1 cellular context compared by ENCODE assay signal in genomic region chr6:156719720-156720563, GRCh38.
TF ChIP-seq lines count a peak whose summit lies in the region.

No MANE protein-coding gene starts in this region.

TF ChIP-seq in HepG2, 621 proteins besides CTCF, POLR2A, EP300 and RAD21 (continued from another document and continues in another):
- no peak for TF ChIP-seq ZMYM3 (CRISPR knock-in tag; IDR thresholded peaks at IDR 0.05)
- no peak; the same call in 1 of the 2 replicates for TF ChIP-seq EZH2 (conservative IDR thresholded peaks at IDR 0.05; ENCODE audit: low read depth, low read length)
- peak; percentile 20; the same call in 1 of the 2 replicates for TF ChIP-seq SMC3 (IDR thresholded peaks at IDR 0.05; ENCODE audit: low read length)
- no peak for TF ChIP-seq ZFP37 (CRISPR knock-in tag; IDR thresholded peaks at IDR 0.05; ENCODE audit: borderline replicate concordance)
- peak; percentile 78; the same call in 1 of the 2 replicates for TF ChIP-seq HDAC2 (CRISPR knock-in tag; IDR thresholded peaks at IDR 0.05)
- TF ChIP-seq ZNF776 (CRISPR knock-in tag; IDR thresholded peaks at IDR 0.05): 0 out of 2 replicates have a peak, but pooled peaks have one; percentile 30
- no peak for TF ChIP-seq KDM1A (CRISPR knock-in tag; IDR thresholded peaks at IDR 0.05)
- TF ChIP-seq, protein P1, sequence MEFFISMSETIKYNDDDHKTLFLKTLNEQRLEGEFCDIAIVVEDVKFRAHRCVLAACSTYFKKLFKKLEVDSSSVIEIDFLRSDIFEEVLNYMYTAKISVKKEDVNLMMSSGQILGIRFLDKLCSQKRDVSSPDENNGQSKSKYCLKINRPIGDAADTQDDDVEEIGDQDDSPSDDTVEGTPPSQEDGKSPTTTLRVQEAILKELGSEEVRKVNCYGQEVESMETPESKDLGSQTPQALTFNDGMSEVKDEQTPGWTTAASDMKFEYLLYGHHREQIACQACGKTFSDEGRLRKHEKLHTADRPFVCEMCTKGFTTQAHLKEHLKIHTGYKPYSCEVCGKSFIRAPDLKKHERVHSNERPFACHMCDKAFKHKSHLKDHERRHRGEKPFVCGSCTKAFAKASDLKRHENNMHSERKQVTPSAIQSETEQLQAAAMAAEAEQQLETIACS (CRISPR knock-in tag; IDR thresholded peaks at IDR 0.05): 0 out of 2 replicates have a peak, but pooled peaks have one; percentile 35
- no peak for TF ChIP-seq HOXA7 (CRISPR knock-in tag; IDR thresholded peaks at IDR 0.05)
- peak; percentile 68 for TF ChIP-seq CHD2 (IDR thresholded peaks at IDR 0.05; ENCODE audit: low read depth, low read length)
- TF ChIP-seq DNMT3B (CRISPR knock-in tag; conservative IDR thresholded peaks at IDR 0.05): no peak; the same call in 1 of the 2 replicates
- TF ChIP-seq FOSL2 (CRISPR knock-in tag; IDR thresholded peaks at IDR 0.05): peak; percentile 72
- no peak for TF ChIP-seq HDAC6 (IDR thresholded peaks at IDR 0.05; ENCODE audit: low read depth, low read length)
- TF ChIP-seq ZNF264 (CRISPR knock-in tag; IDR thresholded peaks at IDR 0.05): peak; percentile 86
- no peak for TF ChIP-seq ZNF678 (CRISPR knock-in tag; IDR thresholded peaks at IDR 0.05)
- peak; percentile 96 for TF ChIP-seq WIZ (CRISPR knock-in tag; IDR thresholded peaks at IDR 0.05)
- TF ChIP-seq, protein P2, sequence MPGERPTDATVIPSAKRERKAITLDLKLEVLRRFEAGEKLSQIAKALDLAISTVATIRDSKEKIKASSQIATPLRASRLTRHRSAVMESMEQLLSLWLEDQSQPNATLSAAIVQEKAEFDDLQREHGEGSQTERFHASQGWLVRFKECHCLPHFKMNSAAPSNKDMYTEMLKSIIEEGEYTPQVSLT (CRISPR knock-in tag; IDR thresholded peaks at IDR 0.05; ENCODE audit: borderline replicate concordance, low read depth): peak; percentile 61; the same call in 1 of the 2 replicates
- TF ChIP-seq PITX1 (CRISPR knock-in tag; IDR thresholded peaks at IDR 0.05): peak; percentile 48; the same call in 1 of the 2 replicates
- no peak for TF ChIP-seq NFE2L2 (IDR thresholded peaks at IDR 0.05; ENCODE audit: low read length)
- no peak for TF ChIP-seq ZFP62 (CRISPR knock-in tag; IDR thresholded peaks at IDR 0.05)
- TF ChIP-seq, protein P3, sequence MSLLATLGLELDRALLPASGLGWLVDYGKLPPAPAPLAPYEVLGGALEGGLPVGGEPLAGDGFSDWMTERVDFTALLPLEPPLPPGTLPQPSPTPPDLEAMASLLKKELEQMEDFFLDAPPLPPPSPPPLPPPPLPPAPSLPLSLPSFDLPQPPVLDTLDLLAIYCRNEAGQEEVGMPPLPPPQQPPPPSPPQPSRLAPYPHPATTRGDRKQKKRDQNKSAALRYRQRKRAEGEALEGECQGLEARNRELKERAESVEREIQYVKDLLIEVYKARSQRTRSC (CRISPR knock-in tag; IDR thresholded peaks at IDR 0.05; ENCODE audit: low read depth): no peak
- TF ChIP-seq RFX5 (IDR thresholded peaks at IDR 0.05; ENCODE audit: low read depth, low read length): no peak
- TF ChIP-seq PLRG1 (conservative IDR thresholded peaks at IDR 0.05): no peak
- TF ChIP-seq ZBTB8A (CRISPR knock-in tag; IDR thresholded peaks at IDR 0.05; ENCODE audit: borderline replicate concordance, low read depth): no peak
- TF ChIP-seq RBAK (CRISPR knock-in tag; IDR thresholded peaks at IDR 0.05): no peak
- TF ChIP-seq, protein P4, sequence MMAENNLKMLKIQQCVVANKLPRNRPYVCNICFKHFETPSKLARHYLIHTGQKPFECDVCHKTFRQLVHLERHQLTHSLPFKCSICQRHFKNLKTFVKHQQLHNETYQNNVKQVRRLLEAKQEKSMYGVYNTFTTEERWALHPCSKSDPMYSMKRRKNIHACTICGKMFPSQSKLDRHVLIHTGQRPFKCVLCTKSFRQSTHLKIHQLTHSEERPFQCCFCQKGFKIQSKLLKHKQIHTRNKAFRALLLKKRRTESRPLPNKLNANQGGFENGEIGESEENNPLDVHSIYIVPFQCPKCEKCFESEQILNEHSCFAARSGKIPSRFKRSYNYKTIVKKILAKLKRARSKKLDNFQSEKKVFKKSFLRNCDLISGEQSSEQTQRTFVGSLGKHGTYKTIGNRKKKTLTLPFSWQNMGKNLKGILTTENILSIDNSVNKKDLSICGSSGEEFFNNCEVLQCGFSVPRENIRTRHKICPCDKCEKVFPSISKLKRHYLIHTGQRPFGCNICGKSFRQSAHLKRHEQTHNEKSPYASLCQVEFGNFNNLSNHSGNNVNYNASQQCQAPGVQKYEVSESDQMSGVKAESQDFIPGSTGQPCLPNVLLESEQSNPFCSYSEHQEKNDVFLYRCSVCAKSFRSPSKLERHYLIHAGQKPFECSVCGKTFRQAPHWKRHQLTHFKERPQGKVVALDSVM (CRISPR knock-in tag; IDR thresholded peaks at IDR 0.05): peak; percentile 82; the same call in 1 of the 2 replicates
- peak; percentile 76; the same call in 1 of the 2 replicates for TF ChIP-seq KMT2B (CRISPR knock-in tag; IDR thresholded peaks at IDR 0.05)
- peak; percentile 97 for TF ChIP-seq ZNF563 (CRISPR knock-in tag; IDR thresholded peaks at IDR 0.05)
- peak; percentile 92 for TF ChIP-seq GLI4 (CRISPR knock-in tag; IDR thresholded peaks at IDR 0.05; ENCODE audit: borderline replicate concordance)
- TF ChIP-seq MBNL3 (CRISPR knock-in tag; conservative IDR thresholded peaks at IDR 0.05): no peak
- TF ChIP-seq ZFAT (CRISPR knock-in tag; conservative IDR thresholded peaks at IDR 0.05): peak; percentile 86; the same call in 1 of the 2 replicates
- TF ChIP-seq NCOR1 (IDR thresholded peaks at IDR 0.05; ENCODE audit: borderline replicate concordance, low read length): peak; percentile 66; the same call in 1 of the 2 replicates
- TF ChIP-seq ZNF329 (CRISPR knock-in tag; IDR thresholded peaks at IDR 0.05; ENCODE audit: low read depth): peak; percentile 41; the same call in 1 of the 2 replicates
- TF ChIP-seq, protein P5, sequence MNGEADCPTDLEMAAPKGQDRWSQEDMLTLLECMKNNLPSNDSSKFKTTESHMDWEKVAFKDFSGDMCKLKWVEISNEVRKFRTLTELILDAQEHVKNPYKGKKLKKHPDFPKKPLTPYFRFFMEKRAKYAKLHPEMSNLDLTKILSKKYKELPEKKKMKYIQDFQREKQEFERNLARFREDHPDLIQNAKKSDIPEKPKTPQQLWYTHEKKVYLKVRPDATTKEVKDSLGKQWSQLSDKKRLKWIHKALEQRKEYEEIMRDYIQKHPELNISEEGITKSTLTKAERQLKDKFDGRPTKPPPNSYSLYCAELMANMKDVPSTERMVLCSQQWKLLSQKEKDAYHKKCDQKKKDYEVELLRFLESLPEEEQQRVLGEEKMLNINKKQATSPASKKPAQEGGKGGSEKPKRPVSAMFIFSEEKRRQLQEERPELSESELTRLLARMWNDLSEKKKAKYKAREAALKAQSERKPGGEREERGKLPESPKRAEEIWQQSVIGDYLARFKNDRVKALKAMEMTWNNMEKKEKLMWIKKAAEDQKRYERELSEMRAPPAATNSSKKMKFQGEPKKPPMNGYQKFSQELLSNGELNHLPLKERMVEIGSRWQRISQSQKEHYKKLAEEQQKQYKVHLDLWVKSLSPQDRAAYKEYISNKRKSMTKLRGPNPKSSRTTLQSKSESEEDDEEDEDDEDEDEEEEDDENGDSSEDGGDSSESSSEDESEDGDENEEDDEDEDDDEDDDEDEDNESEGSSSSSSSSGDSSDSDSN (CRISPR knock-in tag; IDR thresholded peaks at IDR 0.05): peak; percentile 99
- peak; percentile 86; the same call in 1 of the 2 replicates for TF ChIP-seq ZNF441 (CRISPR knock-in tag; IDR thresholded peaks at IDR 0.05; ENCODE audit: borderline replicate concordance)
- TF ChIP-seq PTBP1 (IDR thresholded peaks at IDR 0.05; ENCODE audit: low read depth, low read length, poor library complexity, severe bottlenecking): no peak
- TF ChIP-seq POLR2AphosphoS2 (IDR thresholded peaks at IDR 0.05; ENCODE audit: low read depth, low read length): no peak
- TF ChIP-seq HNRNPLL (IDR thresholded peaks at IDR 0.05; ENCODE audit: low read depth, low read length, poor library complexity, severe bottlenecking): peak; percentile 87
- TF ChIP-seq NFE2 (CRISPR knock-in tag; IDR thresholded peaks at IDR 0.05): no peak; the same call in 1 of the 2 replicates
- no peak for TF ChIP-seq ZNF17 (CRISPR knock-in tag; IDR thresholded peaks at IDR 0.05)
- no peak for TF ChIP-seq SMARCC2 (IDR thresholded peaks at IDR 0.05)
- TF ChIP-seq ATF7-NPFF (CRISPR knock-in tag; IDR thresholded peaks at IDR 0.05; ENCODE audit: low read depth): peak; percentile 98
- TF ChIP-seq RBM39 (IDR thresholded peaks at IDR 0.05; ENCODE audit: low read depth, low read length, poor library complexity, severe bottlenecking): peak; percentile 65
- peak; percentile 74; the same call in 1 of the 2 replicates for TF ChIP-seq BRD4 (CRISPR knock-in tag; IDR thresholded peaks at IDR 0.05)
- no peak for TF ChIP-seq GTF2F1 (IDR thresholded peaks at IDR 0.05; ENCODE audit: low read length)
- TF ChIP-seq ZNF510 (CRISPR knock-in tag; IDR thresholded peaks at IDR 0.05; ENCODE audit: low read depth): peak; percentile 97
- TF ChIP-seq GFI1 (CRISPR knock-in tag; IDR thresholded peaks at IDR 0.05; ENCODE audit: borderline replicate concordance): peak; percentile 73; the same call in 1 of the 2 replicates
- peak; percentile 96 for TF ChIP-seq TBX2 (CRISPR knock-in tag; IDR thresholded peaks at IDR 0.05; ENCODE audit: borderline replicate concordance)
- TF ChIP-seq, protein P6, sequence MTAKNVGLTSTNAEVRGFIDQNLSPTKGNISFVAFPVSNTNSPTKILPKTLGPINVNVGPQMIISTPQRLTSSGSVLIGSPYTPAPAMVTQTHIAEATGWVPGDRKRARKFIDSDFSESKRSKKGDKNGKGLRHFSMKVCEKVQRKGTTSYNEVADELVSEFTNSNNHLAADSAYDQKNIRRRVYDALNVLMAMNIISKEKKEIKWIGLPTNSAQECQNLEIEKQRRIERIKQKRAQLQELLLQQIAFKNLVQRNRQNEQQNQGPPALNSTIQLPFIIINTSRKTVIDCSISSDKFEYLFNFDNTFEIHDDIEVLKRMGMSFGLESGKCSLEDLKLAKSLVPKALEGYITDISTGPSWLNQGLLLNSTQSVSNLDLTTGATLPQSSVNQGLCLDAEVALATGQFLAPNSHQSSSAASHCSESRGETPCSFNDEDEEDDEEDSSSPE (CRISPR knock-in tag; IDR thresholded peaks at IDR 0.05): peak; percentile 92
- no peak for TF ChIP-seq DR1 (CRISPR knock-in tag; IDR thresholded peaks at IDR 0.05)
- TF ChIP-seq SOX6 (IDR thresholded peaks at IDR 0.05): no peak
- TF ChIP-seq SOX6 (CRISPR knock-in tag; IDR thresholded peaks at IDR 0.05): peak; percentile 82; the same call in 1 of the 2 replicates
- TF ChIP-seq PAXIP1 (CRISPR knock-in tag; conservative IDR thresholded peaks at IDR 0.05): peak; percentile 74
- peak; percentile 81; the same call in 1 of the 2 replicates for TF ChIP-seq TRAFD1 (CRISPR knock-in tag; IDR thresholded peaks at IDR 0.05; ENCODE audit: borderline replicate concordance)
- TF ChIP-seq ZBTB21 (CRISPR knock-in tag; IDR thresholded peaks at IDR 0.05): peak; percentile 42; the same call in 1 of the 2 replicates
- TF ChIP-seq, protein P7, sequence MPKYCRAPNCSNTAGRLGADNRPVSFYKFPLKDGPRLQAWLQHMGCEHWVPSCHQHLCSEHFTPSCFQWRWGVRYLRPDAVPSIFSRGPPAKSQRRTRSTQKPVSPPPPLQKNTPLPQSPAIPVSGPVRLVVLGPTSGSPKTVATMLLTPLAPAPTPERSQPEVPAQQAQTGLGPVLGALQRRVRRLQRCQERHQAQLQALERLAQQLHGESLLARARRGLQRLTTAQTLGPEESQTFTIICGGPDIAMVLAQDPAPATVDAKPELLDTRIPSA (CRISPR knock-in tag; IDR thresholded peaks at IDR 0.05; ENCODE audit: borderline replicate concordance): no peak; the same call in none of the 2 replicates
- no peak for TF ChIP-seq FOXK2 (IDR thresholded peaks at IDR 0.05)
- TF ChIP-seq MAFK (conservative IDR thresholded peaks at IDR 0.05 in 1 of 2, IDR thresholded peaks at IDR 0.05 in 1 of 2; ENCODE audit: low read length in 2 of 2): no peak; a peak in 1 of 4 replicates
- no peak for TF ChIP-seq NFIB (CRISPR knock-in tag; IDR thresholded peaks at IDR 0.05; ENCODE audit: borderline replicate concordance)
- peak; percentile 55 for TF ChIP-seq AGO2 (optimal IDR thresholded peaks at IDR 0.05; ENCODE audit: low read depth, low read length)
